ENCODE assay signal across 13 cellular contexts in genomic region chr14:68523994-68524725, GRCh38.
DNase-seq lines count a peak whose midpoint lies in the region; ATAC-seq and TF ChIP-seq lines count a peak whose summit lies in the region.
"Had no signal": no experiment of that assay in that cellular context is flagged by ENCODE, and none has a peak within 500 bp of the region (broad histone marks: within the 10 kb centered on the region; RNA-seq: fewer than 3 reads in every experiment).

No MANE protein-coding gene starts in this region.

- H3K27ac Mint-ChIP-seq in osteocyte (ENCODE audit: unreplicated experiment) = no peak overlapping the region

- H3K36me3 Mint-ChIP-seq in osteocyte (ENCODE audit: unreplicated experiment) = no peaks in the 10 kb centered on the region

- H3K9me3 Mint-ChIP-seq in osteocyte (ENCODE audit: unreplicated experiment) = peaks cover 5% of the 10 kb centered on the region

- peaks cover 50% of the 10 kb centered on the region for H3K4me1 Mint-ChIP-seq in osteocyte (ENCODE audit: unreplicated experiment)

- H3K27ac ChIP-seq in cardiac muscle cell = no peak overlapping the region

- no peaks in the 10 kb centered on the region for H3K27me3 ChIP-seq in cardiac muscle cell

- H3K4me1 ChIP-seq in cardiac muscle cell (ENCODE audit: low read depth) (peaks cover 12% of the 10 kb centered on the region), mucosa of descending colon (ENCODE audit: low read depth) (peaks cover 33% of the 10 kb centered on the region)

- H3K4me3 ChIP-seq in cardiac muscle cell (no peak overlapping the region), mucosa of descending colon (no peak overlapping the region)

- H3K36me3 ChIP-seq in cardiac muscle cell (no peaks in the 10 kb centered on the region), mucosa of descending colon (ENCODE audit: low read depth) (no peaks in the 10 kb centered on the region)

- intact Hi-C loops in Right ventricle myocardium inferior (cut with DNase I) = loop anchor here (1.0 kb wide), 1 partner anchor 267 kb away; no protein-coding TSS in a partner anchor
- intact Hi-C loops in cardiac septum (cut with DNase I) = loop anchor here (5.0 kb wide), 1 partner anchor 263 kb away; no protein-coding TSS in a partner anchor
- intact Hi-C loops in mucosa of descending colon (cut with DNase I, micrococcal nuclease) = no loop called here

- ATAC-seq in Right ventricle myocardium inferior = peak; percentile 40
- ATAC-seq in mucosa of descending colon = no peak

- peak; percentile 37 for TF ChIP-seq CTCF in cardiac muscle cell (IDR thresholded peaks at IDR 0.05; ENCODE audit: low read depth, low read length)
- TF ChIP-seq CTCF in osteocyte (IDR thresholded peaks at IDR 0.05) = no peak
- TF ChIP-seq CTCF in mucosa of descending colon (IDR thresholded peaks at IDR 0.05) = no peak

- no peak overlapping the region for H3K4me3 Mint-ChIP-seq in osteocyte (ENCODE audit: unreplicated experiment)

- H3K9me3 ChIP-seq in cardiac muscle cell (ENCODE audit: low read depth) (no peaks in the 10 kb centered on the region), mucosa of descending colon (no peaks in the 10 kb centered on the region)

- no peak for DNase-seq in Right ventricle myocardium inferior (ENCODE audit: missing footprints)
- DNase-seq in cardiac septum (ENCODE audit: low spot score) = no peak
- DNase-seq in cardiac muscle cell (ENCODE audit: low read depth in 1 of 2, low spot score in 1 of 2) = no peak
- peak; percentile 51 for DNase-seq in osteocyte (ENCODE audit: extremely low spot score, unreplicated experiment)
- DNase-seq in NCI-H2107 treated with DMSO at 0.1 percent for 48 hours (lab: John Stamatoyannopoulos, UW; ENCODE audit: unreplicated experiment) = no peak
- no peak for DNase-seq in NCI-H2196 (lab: John Stamatoyannopoulos, UW; ENCODE audit: unreplicated experiment)
- no peak for DNase-seq in mucosa of descending colon
- DNase-seq in Ammon's horn (ENCODE audit: low spot score) = no peak
- DNase-seq: activated naive CD4-positive, alpha-beta T cell treated with anti-CD3 and anti-CD28 coated beads, Interleukin-2, amount 50 U/mL, for 16 hours; DMS79 treated with DMSO at 0.1 percent for 48 hours; effector CD8-positive, alpha-beta T cell; NCI-H446 treated with DMSO at 0.1 percent for 48 hours; retina had no signal

- H3K27me3 Mint-ChIP-seq in osteocyte (ENCODE audit: unreplicated experiment) = no peaks in the 10 kb centered on the region

Comparison
In these comparisons a context has a peak if more than half of its experiments do, and no peak if none do; other contexts are left out.
1. intact Hi-C loops: an anchor here in Right ventricle myocardium inferior (1.0 kb wide) and cardiac septum (5.0 kb wide); none called in mucosa of descending colon.